ENCODE assay signal across 2 cellular contexts in the genomic region with DNA sequence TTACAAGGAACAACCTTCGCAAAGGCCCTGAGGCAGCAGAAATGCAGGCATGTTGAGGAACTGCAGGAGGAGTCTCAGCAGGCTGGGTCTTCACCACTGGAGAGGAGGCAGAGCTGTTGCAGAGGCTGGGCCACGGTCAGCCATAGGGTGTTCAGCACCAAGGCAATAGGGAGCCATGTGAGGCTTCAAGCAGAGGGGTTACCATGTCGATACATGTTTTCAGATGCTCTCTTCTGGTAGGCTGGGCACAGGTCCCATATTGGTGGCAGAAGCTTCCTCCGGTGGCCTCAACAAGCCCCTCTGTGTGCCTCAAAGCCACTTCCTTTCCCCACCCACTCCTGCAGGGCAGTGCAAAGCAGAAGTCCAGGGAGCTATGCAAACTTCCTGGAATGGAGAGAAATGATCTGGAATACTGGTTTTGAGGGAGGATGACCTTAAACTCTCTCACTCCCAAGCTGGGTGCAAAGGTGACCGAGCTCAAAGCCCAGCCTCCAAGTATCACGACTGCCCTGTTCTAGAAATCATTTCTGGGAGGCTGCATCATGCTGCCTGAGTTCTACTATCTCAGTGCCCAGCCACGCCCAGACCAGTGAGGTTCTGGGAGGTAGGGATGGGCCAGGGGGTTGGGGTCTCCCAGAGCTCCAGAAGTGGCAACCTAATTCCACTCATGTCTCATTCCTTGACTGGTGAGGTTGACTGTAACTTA.
A peak's percentile ranks its signal among the peaks of the same experiment; 100 is the strongest.
TF ChIP-seq lines count a peak whose summit lies in the region.

A gene with protein sequence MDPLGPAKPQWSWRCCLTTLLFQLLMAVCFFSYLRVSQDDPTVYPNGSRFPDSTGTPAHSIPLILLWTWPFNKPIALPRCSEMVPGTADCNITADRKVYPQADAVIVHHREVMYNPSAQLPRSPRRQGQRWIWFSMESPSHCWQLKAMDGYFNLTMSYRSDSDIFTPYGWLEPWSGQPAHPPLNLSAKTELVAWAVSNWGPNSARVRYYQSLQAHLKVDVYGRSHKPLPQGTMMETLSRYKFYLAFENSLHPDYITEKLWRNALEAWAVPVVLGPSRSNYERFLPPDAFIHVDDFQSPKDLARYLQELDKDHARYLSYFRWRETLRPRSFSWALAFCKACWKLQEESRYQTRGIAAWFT (minus strand): TSS at position 391 of the 706 bp plus-strand sequence. CDS start 7,135 bp downstream, outside the sequence.

TF ChIP-seq in HEK293, 187 proteins besides CTCF, POLR2A, EP300 and RAD21 (continued from another document):
- TF ChIP-seq, protein P1, sequence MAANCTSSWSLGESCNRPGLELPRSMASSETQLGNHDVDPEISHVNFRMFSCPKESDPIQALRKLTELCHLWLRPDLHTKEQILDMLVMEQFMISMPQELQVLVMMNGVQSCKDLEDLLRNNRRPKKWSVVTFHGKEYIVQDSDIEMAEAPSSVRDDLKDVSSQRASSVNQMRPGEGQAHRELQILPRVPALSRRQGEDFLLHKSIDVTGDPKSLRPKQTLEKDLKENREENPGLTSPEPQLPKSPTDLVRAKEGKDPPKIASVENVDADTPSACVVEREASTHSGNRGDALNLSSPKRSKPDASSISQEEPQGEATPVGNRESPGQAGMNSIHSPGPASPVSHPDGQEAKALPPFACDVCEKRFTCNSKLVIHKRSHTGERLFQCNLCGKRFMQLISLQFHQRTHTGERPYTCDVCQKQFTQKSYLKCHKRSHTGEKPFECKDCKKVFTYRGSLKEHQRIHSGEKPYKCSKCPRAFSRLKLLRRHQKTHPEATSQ (tag by site-specific recombination; IDR thresholded peaks at IDR 0.05): no peak
- no peak for TF ChIP-seq ZNF239 (tag by site-specific recombination; IDR thresholded peaks at IDR 0.05)
- no peak for TF ChIP-seq ZNF133 (tag by site-specific recombination; IDR thresholded peaks at IDR 0.05)
- TF ChIP-seq ZNF391 (tag by site-specific recombination; IDR thresholded peaks at IDR 0.05; ENCODE audit: borderline replicate concordance, low read depth): no peak
TF ChIP-seq in HEK293: peak in this region for 2.

TF ChIP-seq in liver, 16 proteins besides CTCF, POLR2A, EP300 and RAD21 (continued from another document):
- no peak for TF ChIP-seq ZBTB33 (IDR thresholded peaks at IDR 0.05)
- peak; percentile 15 for TF ChIP-seq YY1 (IDR thresholded peaks at IDR 0.05)
- peak; percentile 41 for TF ChIP-seq MAX (IDR thresholded peaks at IDR 0.05)
- TF ChIP-seq SP1 (IDR thresholded peaks at IDR 0.05): peak; percentile 68
- TF ChIP-seq HNF4A (conservative IDR thresholded peaks at IDR 0.05): peak; percentile 78 to 85
- TF ChIP-seq NR2F2 (IDR thresholded peaks at IDR 0.05): peak; percentile 14
